In the genomic region with DNA sequence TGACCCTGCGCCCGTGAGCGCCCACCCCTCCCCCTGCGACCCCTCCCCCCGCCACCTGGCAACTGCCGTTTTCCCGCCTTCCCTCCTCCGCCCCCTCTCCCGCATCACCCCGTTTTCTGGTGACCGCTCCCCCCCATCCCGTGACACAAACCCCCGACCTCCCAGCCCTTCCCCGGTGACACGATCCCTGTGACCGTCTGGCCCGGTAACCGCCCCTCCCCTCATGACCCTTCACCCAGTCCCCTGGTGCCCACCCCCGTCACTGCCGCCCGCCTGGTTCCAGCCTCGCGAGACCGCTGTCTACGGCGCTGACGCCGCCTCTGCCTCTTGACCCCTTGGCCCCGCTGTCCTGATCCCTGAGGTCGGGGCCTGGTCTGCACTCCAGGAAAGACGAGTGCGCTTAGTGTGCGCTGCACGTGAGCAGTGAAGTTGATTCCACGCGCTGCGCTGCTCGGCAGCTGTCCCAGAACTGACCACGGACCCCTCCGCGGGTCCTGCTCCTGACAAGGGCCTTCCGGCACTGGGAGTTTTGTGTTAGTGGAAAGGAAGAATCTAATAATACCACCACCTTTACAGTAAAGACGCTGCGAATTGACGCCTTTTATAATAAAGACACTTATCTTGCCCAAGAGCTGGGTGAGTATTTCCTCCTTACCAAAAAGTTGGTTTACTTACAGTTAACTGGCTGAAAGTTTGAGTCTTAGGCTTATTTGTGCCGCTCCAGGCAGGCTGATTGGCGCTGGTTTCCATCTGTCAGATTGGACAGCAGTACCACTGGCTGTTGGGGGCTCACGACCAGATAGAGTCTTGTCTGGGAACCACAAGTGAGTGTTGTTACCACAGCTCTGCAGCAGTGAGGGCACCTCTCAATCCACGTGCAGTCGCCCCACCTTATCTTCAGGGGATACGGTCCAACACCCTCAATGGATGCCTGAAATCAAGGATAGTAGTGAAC, we compare ENCODE assay signal across 8 cellular contexts. TPM values are rescaled to one million over a fixed set of nuclear protein-coding genes. Genes with fewer than 3 reads are reported as not detected.
DNase-seq lines count a peak whose midpoint lies in the region; ATAC-seq and TF ChIP-seq lines count a peak whose summit lies in the region.

No MANE protein-coding gene starts in this region.

- H3K36me3 ChIP-seq in Caco-2 (ENCODE audit: control insufficient read depth, insufficient read depth, low read length) (peaks cover 1% of the 10 kb centered on the region; the same call in 1 of the 2 replicates), PC-9 (ENCODE audit: low read depth) (peaks cover 16% of the 10 kb centered on the region; the same call in 1 of the 2 replicates), neutrophil (peaks cover 9% of the 10 kb centered on the region), upper lobe of left lung (peaks cover 0 to 10% (median 0%) of the 10 kb centered on the region in 4 donors)

- peaks cover 10% of the 10 kb centered on the region for H3K4me1 ChIP-seq in Caco-2
- H3K4me1 ChIP-seq in H9 (ENCODE audit: insufficient read depth, low read length): no peaks in the 10 kb centered on the region
- peaks cover 15% of the 10 kb centered on the region for H3K4me1 ChIP-seq in PC-9 (replicated peaks; ENCODE audit: insufficient read depth)
- peaks cover 12 to 14% of the 10 kb centered on the region in 2 experiments for H3K4me1 ChIP-seq in neutrophil (ENCODE audit: control insufficient read depth in 1 of 2, insufficient read depth in 1 of 2, low read depth in 1 of 2, low read length in 1 of 2)
- H3K4me1 ChIP-seq in upper lobe of left lung: peaks cover 12 to 14% (median 13%) of the 10 kb centered on the region in 4 donors

- H3K36me3 Mint-ChIP-seq in Caco-2 (ENCODE audit: insufficient read depth, unreplicated experiment) (peaks cover 28% of the 10 kb centered on the region), H9 (ENCODE audit: insufficient read depth in 1 of 3, low read depth in 3 of 3) (peaks cover 23 to 33% (median 26%) of the 10 kb centered on the region in 3 experiments)

- no peaks in the 10 kb centered on the region for H3K79me1 ChIP-seq in H9 (ENCODE audit: insufficient read depth, low read depth, low read length, poor library complexity, severe bottlenecking)

- BruUV-seq in Caco-2 (replicated peaks; lab: Mats Ljungman, UMichigan) (no TSS peak), PC-9 (replicated peaks; lab: Mats Ljungman, UMichigan) (TSS peak; percentile 35)

- H3K27ac Mint-ChIP-seq in Caco-2 (ENCODE audit: unreplicated experiment) (peak overlapping the region; percentile 86), H9 (peak overlapping the region; percentile 61 to 96 (median 94); a peak in 4 of 7 replicates)

- H2BK15ac ChIP-seq in H9 (ENCODE audit: low read depth, low read length): no peak overlapping the region

- H3K23me2 ChIP-seq in H9 (ENCODE audit: insufficient read length, low read depth, low read length, poor library complexity, severe bottlenecking): peaks cover 11% of the 10 kb centered on the region

- no peak overlapping the region for H3T11ph ChIP-seq in H9 (ENCODE audit: low read length)

- H3K4me3 ChIP-seq in Caco-2 (ENCODE audit: low read depth, low read length) (peak overlapping the region; percentile 99), PC-9 (peak overlapping the region; percentile 76), neutrophil (ENCODE audit: low read depth in 1 of 2, low read length in 1 of 2) (peak overlapping the region; percentile 75 to 90), upper lobe of left lung (peak overlapping the region; percentile 70 to 95 (median 77))

- H3F3A ChIP-seq in PC-9 (ENCODE audit: insufficient read depth, low read depth): peaks cover 18% of the 10 kb centered on the region; the same call in 1 of the 2 replicates

- H3K4me1 Mint-ChIP-seq in Caco-2 (ENCODE audit: low read depth, unreplicated experiment) (peaks cover 8% of the 10 kb centered on the region), H9 (peaks cover 12% of the 10 kb centered on the region in 2 experiments)

- TF ChIP-seq CTCF in Caco-2 (IDR thresholded peaks at IDR 0.05; ENCODE audit: insufficient read depth in 1 of 2, low read depth in 1 of 2, low read length in 1 of 2, severe bottlenecking in 1 of 2, unreplicated experiment in 1 of 2) (no peak), H9 (conservative IDR thresholded peaks at IDR 0.05) (no peak), PC-9 (conservative IDR thresholded peaks at IDR 0.05) (no peak), neutrophil (IDR thresholded peaks at IDR 0.05) (no peak), upper lobe of left lung (IDR thresholded peaks at IDR 0.05) (no peak)

- no peak overlapping the region for H4K5ac ChIP-seq in H9 (ENCODE audit: insufficient read length, low read depth, low read length)

- TF ChIP-seq POLR2A in upper lobe of left lung (IDR thresholded peaks at IDR 0.05): no peak

- no peak overlapping the region for H2AFZ ChIP-seq in H9 (ENCODE audit: low read length)
- peak overlapping the region; percentile 71; the same call in 1 of the 2 replicates for H2AFZ ChIP-seq in PC-9

- ATAC-seq in upper lobe of left lung (ENCODE audit: low FRiP score in 2 of 2): peak; percentile 86 to 89

- H2BK5ac ChIP-seq in H9 (ENCODE audit: insufficient read length, low read length): no peak overlapping the region

- no peaks in the 10 kb centered on the region for H4K20me1 ChIP-seq in H9 (ENCODE audit: control insufficient read depth, insufficient read depth, insufficient read length)
- peaks cover 9% of the 10 kb centered on the region for H4K20me1 ChIP-seq in PC-9 (ENCODE audit: insufficient read depth)

- H3K27me3 ChIP-seq in Caco-2 (replicated peaks; ENCODE audit: control insufficient read depth, insufficient read depth, low read length): no peaks in the 10 kb centered on the region
- H3K27me3 ChIP-seq in H9 (ENCODE audit: insufficient read depth, low read length): no peaks in the 10 kb centered on the region
- no peaks in the 10 kb centered on the region for H3K27me3 ChIP-seq in PC-9 (ENCODE audit: insufficient read depth, low read depth)
- H3K27me3 ChIP-seq in neutrophil: no peaks in the 10 kb centered on the region
- no peaks in the 10 kb centered on the region for H3K27me3 ChIP-seq in upper lobe of left lung

- no peak overlapping the region for H2AK5ac ChIP-seq in H9 (ENCODE audit: insufficient read length, low read length)

- H3K4me2 ChIP-seq in H9 (ENCODE audit: insufficient read depth, insufficient read length, low read length) (peak overlapping the region; percentile 42), PC-9 (peak overlapping the region; percentile 95)

- no peaks in the 10 kb centered on the region for H3K9me2 ChIP-seq in PC-9 (ENCODE audit: insufficient read depth)

- H3K79me2 ChIP-seq in H9 (ENCODE audit: insufficient read depth, low read length) (peaks cover 4% of the 10 kb centered on the region; the same call in 1 of the 2 replicates), PC-9 (ENCODE audit: low read depth) (peaks cover 27% of the 10 kb centered on the region)

- H3K9me3 Mint-ChIP-seq in Caco-2 (ENCODE audit: unreplicated experiment): no peaks in the 10 kb centered on the region
- no peaks in the 10 kb centered on the region for H3K9me3 Mint-ChIP-seq in H9

- no peak overlapping the region for H3K56ac ChIP-seq in H9 (ENCODE audit: insufficient read length, low read depth, low read length)

- peak overlapping the region; percentile 80 for H3K4me3 Mint-ChIP-seq in Caco-2 (ENCODE audit: unreplicated experiment)
- H3K4me3 Mint-ChIP-seq in H9: peak overlapping the region; percentile 84 to 86

- no peak overlapping the region for H2BK12ac ChIP-seq in H9 (ENCODE audit: insufficient read length, low read depth, low read length)

- no peak overlapping the region for H3K18ac ChIP-seq in H9 (ENCODE audit: insufficient read length, low read depth, low read length)

- H3K9ac ChIP-seq in H9 (ENCODE audit: extremely low read depth, insufficient read length, low read length): peak overlapping the region; percentile 54

- no peaks in the 10 kb centered on the region for H3K9me3 ChIP-seq in Caco-2
- H3K9me3 ChIP-seq in H9 (ENCODE audit: control insufficient read depth, low read depth, low read length): no peaks in the 10 kb centered on the region
- H3K9me3 ChIP-seq in PC-9 (ENCODE audit: insufficient read depth, low read depth): no peaks in the 10 kb centered on the region
- H3K9me3 ChIP-seq in neutrophil: no peaks in the 10 kb centered on the region
- H3K9me3 ChIP-seq in upper lobe of left lung: no peaks in the 10 kb centered on the region

- H3K4ac ChIP-seq in H9 (ENCODE audit: low read depth, low read length): no peak overlapping the region

- no CpG with 5 or more reads among the region's 51 CpGs for WGBS in H9 (ENCODE audit: extremely low coverage, insufficient read length, low lambda C conversion rate)
- WGBS in upper lobe of left lung, 2 donors: 8 to 41% methylated on average over 8 to 37 of the region's 51 CpGs

- no peaks in the 10 kb centered on the region for H3K27me3 Mint-ChIP-seq in Caco-2 (ENCODE audit: insufficient read depth, unreplicated experiment)
- H3K27me3 Mint-ChIP-seq in H9 (ENCODE audit: low read depth): peaks cover 2% of the 10 kb centered on the region

- no peak overlapping the region for H4K91ac ChIP-seq in H9 (ENCODE audit: insufficient read length, low read depth, low read length)

- H4K8ac ChIP-seq in H9 (replicated peaks; ENCODE audit: insufficient read length, low read depth, low read length): no peak overlapping the region

- H3K23ac ChIP-seq in H9 (ENCODE audit: insufficient read length, low read depth, low read length): no peak overlapping the region

- intact Hi-C loops in Caco-2 (cut with micrococcal nuclease; ENCODE audit: unreplicated experiment) (loop anchor here (2.0 kb wide), 1 partner anchor 60 kb away; a partner anchor contains a TSS), PC-9 (cut with micrococcal nuclease; ENCODE audit: unreplicated experiment) (loop anchor here (5.0 kb wide), 1 partner anchor 253 kb away; no protein-coding TSS in a partner anchor)

- TF ChIP-seq EP300 in upper lobe of left lung (IDR thresholded peaks at IDR 0.05): peak in 1 of 4 donors; percentile 34

- H2BK120ac ChIP-seq in H9 (ENCODE audit: low read depth, low read length, poor library complexity, severe bottlenecking): no peak overlapping the region

- no peak overlapping the region for H2BK20ac ChIP-seq in H9 (ENCODE audit: low read depth, low read length, poor library complexity, severe bottlenecking)

- H3K27ac ChIP-seq in H9 (ENCODE audit: insufficient read length, low read depth, low read length): no peak overlapping the region
- H3K27ac ChIP-seq in PC-9: peak overlapping the region; percentile 18; the same call in 1 of the 2 replicates
- H3K27ac ChIP-seq in neutrophil: peak overlapping the region; percentile 76
- H3K27ac ChIP-seq in upper lobe of left lung: peak overlapping the region; percentile 85 to 94 (median 90)

- H3K14ac ChIP-seq in H9 (ENCODE audit: insufficient read depth, low read length): no peak overlapping the region

- peak; percentile 91 to 92 for DNase-seq in Caco-2
- peak; percentile 81 for DNase-seq in H9
- peak; percentile 33 to 48 for DNase-seq in PC-9
- peak; percentile 17 for DNase-seq in activated effector memory CD4-positive, alpha-beta T cell treated with Interleukin-2 at 50 U/mL for 16 hours
- peak; percentile 27 for DNase-seq in foreskin melanocyte
- DNase-seq in upper lobe of left lung: peak; percentile 82 to 93
- DNase-seq in NCI-H2107 treated with DMSO at 0.1 percent for 48 hours (lab: John Stamatoyannopoulos, UW; ENCODE audit: unreplicated experiment): no peak

- POLR2A ChIA-PET in Caco-2 (lab: Charles Lee) (no interaction called here), PC-9 (lab: Charles Lee; ENCODE audit: unreplicated experiment) (no interaction called here)

- CTCF ChIA-PET in Caco-2 (lab: Charles Lee) (no interaction called here), PC-9 (lab: Charles Lee) (no interaction called here)

RNA-seq across cellular contexts. Expression of a gene that starts 59.2 kb away (rescaled TPM):
- total RNA-seq in Caco-2 (2022) (35.5 and 40.4 TPM in 2 replicates), H9 (2021) (37.9 and 38.0 TPM in 2 replicates), PC-9 (2021) (16.2 and 19.7 TPM in 2 replicates), upper lobe of left lung (10 to 100 TPM in 5 of 6 donors, 1 to 10 TPM in 1; 8.7 to 23.5 (median 19.2) TPM)

RNA-seq across cellular contexts. Expression of a gene that starts 59.3 kb away (rescaled TPM):
- total RNA-seq in Caco-2 (2022) (39.6 and 40.7 TPM in 2 replicates), H9 (2021) (36.5 and 36.9 TPM in 2 replicates), PC-9 (2021) (24.1 and 27.1 TPM in 2 replicates), upper lobe of left lung (10 to 100 TPM in 5 of 6 donors, 1 to 10 TPM in 1; 7.4 to 22.4 (median 19.2) TPM)
